Comparison of ENCODE assay signal across 2 cellular contexts in genomic region chr11:100902454-100903141, GRCh38.
TF ChIP-seq lines count a peak whose summit lies in the region.

No MANE protein-coding gene starts in this region.

TF ChIP-seq in liver, 16 proteins besides CTCF, POLR2A, EP300 and RAD21 (continued from another document):
- TF ChIP-seq, protein P1, sequence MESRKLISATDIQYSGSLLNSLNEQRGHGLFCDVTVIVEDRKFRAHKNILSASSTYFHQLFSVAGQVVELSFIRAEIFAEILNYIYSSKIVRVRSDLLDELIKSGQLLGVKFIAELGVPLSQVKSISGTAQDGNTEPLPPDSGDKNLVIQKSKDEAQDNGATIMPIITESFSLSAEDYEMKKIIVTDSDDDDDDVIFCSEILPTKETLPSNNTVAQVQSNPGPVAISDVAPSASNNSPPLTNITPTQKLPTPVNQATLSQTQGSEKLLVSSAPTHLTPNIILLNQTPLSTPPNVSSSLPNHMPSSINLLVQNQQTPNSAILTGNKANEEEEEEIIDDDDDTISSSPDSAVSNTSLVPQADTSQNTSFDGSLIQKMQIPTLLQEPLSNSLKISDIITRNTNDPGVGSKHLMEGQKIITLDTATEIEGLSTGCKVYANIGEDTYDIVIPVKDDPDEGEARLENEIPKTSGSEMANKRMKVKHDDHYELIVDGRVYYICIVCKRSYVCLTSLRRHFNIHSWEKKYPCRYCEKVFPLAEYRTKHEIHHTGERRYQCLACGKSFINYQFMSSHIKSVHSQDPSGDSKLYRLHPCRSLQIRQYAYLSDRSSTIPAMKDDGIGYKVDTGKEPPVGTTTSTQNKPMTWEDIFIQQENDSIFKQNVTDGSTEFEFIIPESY (IDR thresholded peaks at IDR 0.05): peak; percentile 21
- peak; percentile 7 to 69 for TF ChIP-seq HNF4A (conservative IDR thresholded peaks at IDR 0.05)
- TF ChIP-seq REST (IDR thresholded peaks at IDR 0.05): peak; percentile 98
- no peak for TF ChIP-seq GABPA (IDR thresholded peaks at IDR 0.05 in 1 of 2, conservative IDR thresholded peaks at IDR 0.05 in 1 of 2)
- no peak for TF ChIP-seq EGR1 (IDR thresholded peaks at IDR 0.05; ENCODE audit: low read depth in 2 of 2)
- TF ChIP-seq FOXA2 (IDR thresholded peaks at IDR 0.05): peak; percentile 78
- TF ChIP-seq, protein P2, sequence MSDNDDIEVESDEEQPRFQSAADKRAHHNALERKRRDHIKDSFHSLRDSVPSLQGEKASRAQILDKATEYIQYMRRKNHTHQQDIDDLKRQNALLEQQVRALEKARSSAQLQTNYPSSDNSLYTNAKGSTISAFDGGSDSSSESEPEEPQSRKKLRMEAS (IDR thresholded peaks at IDR 0.05): peak; percentile 72
TF ChIP-seq in liver: peak in this region for 10.

TF ChIP-seq in HepG2, 621 proteins besides CTCF, POLR2A, EP300 and RAD21 (continued from another document):
- TF ChIP-seq NAIF1 (CRISPR knock-in tag; IDR thresholded peaks at IDR 0.05; ENCODE audit: borderline replicate concordance) (no peak), HES4 (CRISPR knock-in tag; IDR thresholded peaks at IDR 0.05; ENCODE audit: borderline replicate concordance) (no peak)
